In genomic region chr17:42119301-42119700, GRCh38 we compare ENCODE assay signal across 1 cellular context.
TF ChIP-seq lines count a peak whose summit lies in the region.

No MANE protein-coding gene starts in this region.

TF ChIP-seq in GM12878, 131 proteins besides CTCF, POLR2A, EP300 and RAD21:
- no peak for TF ChIP-seq EED (IDR thresholded peaks at IDR 0.05; ENCODE audit: low read depth)
- no peak for TF ChIP-seq E2F8 (IDR thresholded peaks at IDR 0.05; ENCODE audit: low read depth, partially characterized antibody)
- TF ChIP-seq ZNF592 (IDR thresholded peaks at IDR 0.05): no peak
- TF ChIP-seq SP1 (IDR thresholded peaks at IDR 0.05; ENCODE audit: low read depth, low read length): no peak
